15 cellular contexts compared by ENCODE assay signal in genomic region chr10:131852823-131853609, GRCh38.
"Had no signal": no experiment of that assay in that cellular context is flagged by ENCODE, and none has a peak within 500 bp of the region (broad histone marks: within the 10 kb centered on the region; RNA-seq: fewer than 3 reads in every experiment).

No MANE protein-coding gene starts in this region.

- H3K4me3 Mint-ChIP-seq: activated naive CD4-positive, alpha-beta T cell treated with anti-CD3 and anti-CD28 coated beads, Interleukin-2, amount 10 ng/mL, durations not matched to agents 7 days and 5 days; activated T-helper 1 cell treated with anti-CD3 and anti-CD28 coated beads, Interleukin-12 subunit alpha, Interleukin-12 subunit beta, Interleukin-2, Interleukin-4 antibody, amounts not matched to agents 30 ng/mL and 10 ng/mL and 1 ng/mL, durations not matched to agents 14 hours and 24 hours and 36 hours; effector memory CD8-positive, alpha-beta T cell; naive B cell; T-helper 2 cell treated with Interferon-gamma antibody and Interleukin-4, amounts not matched to agents 5 μg/mL and 100 μg/mL, for 36 hours had no signal

- ATAC-seq: effector memory CD8-positive, alpha-beta T cell; lower lobe of right lung had no signal

- H3K4me1 Mint-ChIP-seq: activated naive CD4-positive, alpha-beta T cell treated with anti-CD3 and anti-CD28 coated beads, Interleukin-2, amount 10 ng/mL, durations not matched to agents 7 days and 5 days had no signal

- H3K27ac ChIP-seq: hepatocyte, lower lobe of right lung, neutrophil had no signal

- H3K9me3 ChIP-seq: lower lobe of right lung, neutrophil had no signal

- H3K4me1 ChIP-seq: lower lobe of right lung had no signal

- H3K36me3 Mint-ChIP-seq: activated naive CD4-positive, alpha-beta T cell treated with anti-CD3 and anti-CD28 coated beads, Interleukin-2, amount 10 ng/mL, durations not matched to agents 7 days and 5 days; naive B cell had no signal

- DNase-seq: activated CD4-positive, alpha-beta T cell treated with anti-CD3 and anti-CD28 coated beads for 1 hour; activated CD4-positive, alpha-beta T cell treated with anti-CD3 and anti-CD28 coated beads, Interleukin-2, amount 50 U/mL, for 48 hours; activated naive CD4-positive, alpha-beta T cell treated with anti-CD3 and anti-CD28 coated beads, Interleukin-2, amount 10 ng/mL, durations not matched to agents 7 days and 5 days; central memory CD4-positive, alpha-beta T cell; effector memory CD8-positive, alpha-beta T cell; kidney glomerular epithelial cell; lower lobe of right lung; naive B cell; small intestine; SW 1271; trophoblast cell had no signal

- H3K4me3 ChIP-seq: hepatocyte, lower lobe of right lung had no signal

- H3K27me3 ChIP-seq: hepatocyte, neutrophil had no signal

- H3K27me3 Mint-ChIP-seq: activated naive CD4-positive, alpha-beta T cell treated with anti-CD3 and anti-CD28 coated beads, Interleukin-2, amount 10 ng/mL, durations not matched to agents 7 days and 5 days had no signal

- H3K27ac Mint-ChIP-seq: activated naive CD4-positive, alpha-beta T cell treated with anti-CD3 and anti-CD28 coated beads, Interleukin-2, amount 10 ng/mL, durations not matched to agents 7 days and 5 days; activated T-helper 1 cell treated with anti-CD3 and anti-CD28 coated beads, Interleukin-12 subunit alpha, Interleukin-12 subunit beta, Interleukin-2, Interleukin-4 antibody, amounts not matched to agents 30 ng/mL and 10 ng/mL and 1 ng/mL, durations not matched to agents 14 hours and 24 hours and 36 hours; effector memory CD8-positive, alpha-beta T cell; naive B cell; T-helper 2 cell treated with Interferon-gamma antibody and Interleukin-4, amounts not matched to agents 5 μg/mL and 100 μg/mL, for 36 hours had no signal

- H3K36me3 ChIP-seq: lower lobe of right lung, neutrophil had no signal
